24 cellular contexts compared by ENCODE assay signal in genomic region chrX:15207994-15208393, GRCh38.
"Had no signal": no experiment of that assay in that cellular context is flagged by ENCODE, and none has a peak within 500 bp of the region (broad histone marks: within the 10 kb centered on the region; RNA-seq: fewer than 3 reads in every experiment).

No MANE protein-coding gene starts in this region.

- FAIRE-seq: keratinocyte, urothelium cell line had no signal

- H3K4me3 Mint-ChIP-seq: activated naive CD8-positive, alpha-beta T cell; activated T-cell treated with anti-CD3 and anti-CD28 coated beads, Interleukin-2, amount 50 U/mL, for 72 hours; effector memory CD8-positive, alpha-beta T cell; naive B cell; nephron progenitor cell; T-helper 1 cell treated with Interleukin-12 subunit alpha and Interleukin-12 subunit beta and Interleukin-4 antibody, amounts not matched to agents 30 μg/mL and 1 μg/mL, for 36 hours had no signal

- H3K27ac Mint-ChIP-seq: activated naive CD8-positive, alpha-beta T cell; activated T-cell treated with anti-CD3 and anti-CD28 coated beads, Interleukin-2, amount 50 U/mL, for 72 hours; effector memory CD8-positive, alpha-beta T cell; naive B cell; nephron progenitor cell; progenitor cell of endocrine pancreas; T-helper 1 cell treated with Interleukin-12 subunit alpha and Interleukin-12 subunit beta and Interleukin-4 antibody, amounts not matched to agents 30 μg/mL and 1 μg/mL, for 36 hours had no signal

- H3K4me1 Mint-ChIP-seq: naive B cell, nephron progenitor cell had no signal

- DNase-seq: activated effector memory CD4-positive, alpha-beta T cell treated with Interleukin-2 at 50 U/mL for 16 hours; activated T-cell treated with anti-CD3 and anti-CD28 coated beads, Interleukin-2, amount 50 U/mL, for 72 hours; brain microvascular endothelial cell; effector memory CD8-positive, alpha-beta T cell; foreskin fibroblast; head of caudate nucleus; hippocampal formation; left cardiac atrium; mammary epithelial cell; naive B cell; nephron progenitor cell; ovary; right lobe of liver; stimulated activated CD4-positive, alpha-beta T cell treated with anti-CD3 and anti-CD28 coated beads, Interleukin-2, amount 100 ng/mL, for 48 hours; stimulated activated naive CD8-positive, alpha-beta T cell treated with anti-CD3 and anti-CD28 coated beads, Interleukin-15, Interleukin-2, amounts not matched to agents 100 U/mL and 50 U/mL, for 24 hours; T1000; testis; transverse colon; WERI-Rb-1 had no signal

- ATAC-seq: effector memory CD8-positive, alpha-beta T cell; left cardiac atrium; right lobe of liver had no signal

- H3K9me3 Mint-ChIP-seq: effector memory CD8-positive, alpha-beta T cell; T-helper 1 cell treated with Interleukin-12 subunit alpha and Interleukin-12 subunit beta and Interleukin-4 antibody, amounts not matched to agents 30 μg/mL and 1 μg/mL, for 36 hours had no signal

- H3K27me3 Mint-ChIP-seq: activated naive CD8-positive, alpha-beta T cell; effector memory CD8-positive, alpha-beta T cell; progenitor cell of endocrine pancreas had no signal

- H3K36me3 Mint-ChIP-seq: activated naive CD8-positive, alpha-beta T cell; naive B cell had no signal
